Comparison of ENCODE assay signal across 9 cellular contexts in genomic region chr19:4589579-4590410, GRCh38. TPM values are rescaled to one million over a fixed set of nuclear protein-coding genes. Genes with fewer than 3 reads are reported as not detected.
A peak's percentile ranks its signal among the peaks of the same experiment; 100 is the strongest.
DNase-seq lines count a peak whose midpoint lies in the region; ATAC-seq and TF ChIP-seq lines count a peak whose summit lies in the region.
"Had no signal": no experiment of that assay in that cellular context is flagged by ENCODE, and none has a peak within 500 bp of the region (broad histone marks: within the 10 kb centered on the region; RNA-seq: fewer than 3 reads in every experiment).

No MANE protein-coding gene starts in this region.

- H3K4me3 Mint-ChIP-seq in mesothelial cell of epicardium: no peak overlapping the region

- H3K4me2 ChIP-seq in DND-41 (ENCODE audit: insufficient read depth, low read length): no peak overlapping the region

- no peaks in the 10 kb centered on the region for H3K36me3 ChIP-seq in DND-41 (ENCODE audit: insufficient read depth, low read length)
- H3K36me3 ChIP-seq: HAP-1 had no signal

- no peak overlapping the region for H3K4me3 ChIP-seq in DND-41 (ENCODE audit: low read depth in 1 of 2, low read length in 2 of 2)
- H3K4me3 ChIP-seq in astrocyte of the spinal cord (ENCODE audit: low read depth, low read length): no peak overlapping the region
- H3K4me3 ChIP-seq: HAP-1 had no signal

- no peak overlapping the region for H3K27ac ChIP-seq in DND-41 (ENCODE audit: low read length)

- H3K9ac ChIP-seq in DND-41 (ENCODE audit: low read depth, low read length): no peak overlapping the region

- ATAC-seq in DND-41 (ENCODE audit: insufficient read depth, low read depth) (peak; percentile 55; the same call in 2 of the 3 replicates), GM21447 (IDR thresholded peaks at IDR 0.05; ENCODE audit: unreplicated experiment) (no peak), HG02981 (IDR thresholded peaks at IDR 0.05; ENCODE audit: unreplicated experiment) (no peak), GM19397 (IDR thresholded peaks at IDR 0.05; ENCODE audit: unreplicated experiment) (no peak)

- H3K79me2 ChIP-seq in DND-41 (ENCODE audit: insufficient read depth, low read length): no peaks in the 10 kb centered on the region

- H3K4me1 ChIP-seq in DND-41 (ENCODE audit: insufficient read depth, low read length): no peaks in the 10 kb centered on the region
- H3K4me1 ChIP-seq: HAP-1 had no signal

- no peaks in the 10 kb centered on the region for H3K27me3 ChIP-seq in DND-41 (ENCODE audit: insufficient read depth, low read length, poor library complexity)

- H2AFZ ChIP-seq in DND-41 (ENCODE audit: low read depth, low read length): no peak overlapping the region

- in situ Hi-C loops in KBM-7 (cut with MboI; ENCODE audit: low pct_unique_long_range_greater_than_20kb, low sequenced_read_pairs) (no loop called here), astrocyte of the spinal cord (cut with HindIII; ENCODE audit: low sequenced_read_pairs) (no loop called here)

- H3K9me3 ChIP-seq in DND-41 (ENCODE audit: insufficient read depth, low read length, severe bottlenecking): no peaks in the 10 kb centered on the region
- H3K9me3 ChIP-seq: HAP-1 had no signal

- no peaks in the 10 kb centered on the region for H3K36me3 Mint-ChIP-seq in mesothelial cell of epicardium

- no peak overlapping the region for H3K27ac Mint-ChIP-seq in mesothelial cell of epicardium

- peak; percentile 52 for TF ChIP-seq CTCF in DND-41 (IDR thresholded peaks at IDR 0.05; ENCODE audit: borderline replicate concordance, extremely low read depth, low read length, poor library complexity, severe bottlenecking)
- peak; percentile 37 for TF ChIP-seq CTCF in astrocyte of the spinal cord (IDR thresholded peaks at IDR 0.05; ENCODE audit: low read depth, low read length)
- peak; percentile 54 for TF ChIP-seq CTCF in mesothelial cell of epicardium (IDR thresholded peaks at IDR 0.05; ENCODE audit: unreplicated experiment)

- no peaks in the 10 kb centered on the region for H3K9me3 Mint-ChIP-seq in mesothelial cell of epicardium

- intact Hi-C loops in posterior vena cava (cut with DNase I): loop anchor here in 1 of 2 donors (5.0 kb wide), 1 partner anchor 1753 kb away; no protein-coding TSS in a partner anchor

- peaks cover 3% of the 10 kb centered on the region for H3K4me1 Mint-ChIP-seq in mesothelial cell of epicardium

- H3K27me3 Mint-ChIP-seq in mesothelial cell of epicardium (ENCODE audit: low read depth): peaks cover 23% of the 10 kb centered on the region

- peak; percentile 26 for DNase-seq in DND-41
- peak; percentile 62 for DNase-seq in KBM-7
- no peak for DNase-seq in astrocyte of the spinal cord (ENCODE audit: low read depth, low spot score)
- DNase-seq in mesothelial cell of epicardium (ENCODE audit: low spot score in 2 of 2, unreplicated experiment in 2 of 2): no peak
- no peak for DNase-seq in posterior vena cava (ENCODE audit: low spot score)

- H4K20me1 ChIP-seq in DND-41 (ENCODE audit: insufficient read depth, low read length): no peaks in the 10 kb centered on the region

RNA-seq across cellular contexts. Expression of gene SEMA6B, which starts 30.3 kb away (rescaled TPM):
- total RNA-seq in mesothelial cell of epicardium (6.5 to 6.9 TPM (median 6.8 TPM) in 3 replicates), posterior vena cava (10 to 100 TPM; 13.7 to 19.4 TPM)

RNA-seq across cellular contexts. Expression of gene TNFAIP8L1, which starts 49.5 kb away (rescaled TPM):
- total RNA-seq in mesothelial cell of epicardium (7.4 to 8.2 TPM (median 7.7 TPM) in 3 replicates), posterior vena cava (1 to 10 TPM; 5.7 to 6.1 TPM)

RNA-seq across cellular contexts. Expression of gene LRG1, which starts 50.0 kb away (rescaled TPM):
- 0.16 TPM in 3 replicates for total RNA-seq in mesothelial cell of epicardium
- 1 to 10 TPM; 1.4 to 1.9 TPM for total RNA-seq in posterior vena cava

RNA-seq across cellular contexts. Expression of gene PLIN5, which starts 54.8 kb away (rescaled TPM):
- total RNA-seq in mesothelial cell of epicardium: 0.27 to 0.45 TPM (median 0.38 TPM) in 3 replicates
- total RNA-seq in posterior vena cava: 1 to 10 TPM; 2.2 to 2.8 TPM

Comparison
In these comparisons a context has a peak if more than half of its experiments do, and no peak if none do; other contexts are left out.
1. DNase-seq: peak in DND-41 (single experiment) and KBM-7 (single experiment); none in astrocyte of the spinal cord (single experiment), mesothelial cell of epicardium (0 of 2) and posterior vena cava (single experiment).
2. Peak in every context shown above with its lines, with median percentiles within 50 percentile points of each other: CTCF ChIP-seq.